9 cellular contexts compared by ENCODE assay signal in genomic region chr12:54352022-54352531, GRCh38. TPM values are rescaled to one million over a fixed set of nuclear protein-coding genes. Genes with fewer than 3 reads are reported as not detected.
A peak's percentile ranks its signal among the peaks of the same experiment; 100 is the strongest.
DNase-seq lines count a peak whose midpoint lies in the region; ATAC-seq, FAIRE-seq and TF ChIP-seq lines count a peak whose summit lies in the region.
"Had no signal": no experiment of that assay in that cellular context is flagged by ENCODE, and none has a peak within 500 bp of the region (broad histone marks: within the 10 kb centered on the region; RNA-seq: fewer than 3 reads in every experiment).

No MANE protein-coding gene starts in this region.

- TF ChIP-seq CTCF in colonic mucosa (IDR thresholded peaks at IDR 0.05), result no peak

- H3K4me3 ChIP-seq in mesodermal cell (ENCODE audit: extremely low read depth, insufficient read depth, low read length, poor library complexity, severe bottlenecking), result peak overlapping the region; percentile 16
- peak overlapping the region in 1 of 5 donors; percentile 4 for H3K4me3 ChIP-seq in subcutaneous abdominal adipose tissue (ENCODE audit: low read depth in 1 of 5, low read length in 5 of 5)
- no peak overlapping the region for H3K4me3 ChIP-seq in colonic mucosa

- H3K27ac ChIP-seq in mesodermal cell (ENCODE audit: low read depth, low read length, severe bottlenecking) (peak overlapping the region; percentile 87), subcutaneous abdominal adipose tissue (ENCODE audit: low read depth, low read length) (peak overlapping the region; percentile 80), colonic mucosa (no peak overlapping the region)
- H3K27ac ChIP-seq: HL-60 had no signal

- ATAC-seq in GM18502 (IDR thresholded peaks at IDR 0.05; ENCODE audit: poor library complexity, unreplicated experiment), result no peak

- DNase-seq in EH (ENCODE audit: low read depth) (peak; percentile 65), NCI-H774 (lab: John Stamatoyannopoulos, UW) (peak; percentile 79), cerebellum (ENCODE audit: low spot score) (peak; percentile 70), colonic mucosa (no peak), frontal cortex (ENCODE audit: low spot score in 2 of 2) (no peak)

- H3K4me1 ChIP-seq in mesodermal cell (ENCODE audit: control insufficient read depth, insufficient read depth, low read length, poor library complexity, severe bottlenecking) (peaks cover 67% of the 10 kb centered on the region), subcutaneous abdominal adipose tissue (ENCODE audit: control insufficient read depth in 5 of 5, insufficient read depth in 5 of 5, low read length in 5 of 5) (peaks cover 14 to 52% (median 41%) of the 10 kb centered on the region in 5 donors), colonic mucosa (no peaks in the 10 kb centered on the region)

- intact Hi-C loops in colonic mucosa (cut with DNase I), result loop anchor here (10.0 kb wide), 1 partner anchor 347 kb away; the partner anchor contains the start of genes HOXC8 and HOXC9

- H3K9me3 ChIP-seq in mesodermal cell (ENCODE audit: control insufficient read depth, low read length), result no peaks in the 10 kb centered on the region
- no peaks in the 10 kb centered on the region for H3K9me3 ChIP-seq in subcutaneous abdominal adipose tissue (ENCODE audit: control insufficient read depth in 5 of 5, low read length in 5 of 5)
- H3K9me3 ChIP-seq in colonic mucosa, result no peaks in the 10 kb centered on the region

- H3K36me3 ChIP-seq in mesodermal cell (ENCODE audit: control insufficient read depth, insufficient read depth, low read length), result peaks cover 48% of the 10 kb centered on the region
- H3K36me3 ChIP-seq in subcutaneous abdominal adipose tissue (ENCODE audit: control insufficient read depth in 5 of 5, insufficient read depth in 5 of 5, low read length in 5 of 5), result peaks cover 18 to 45% (median 42%) of the 10 kb centered on the region in 5 donors
- peaks cover 20% of the 10 kb centered on the region for H3K36me3 ChIP-seq in colonic mucosa

- FAIRE-seq in frontal cortex (lab: Jason Lieb, UNC), result no peak

- H3K27me3 ChIP-seq in subcutaneous abdominal adipose tissue (ENCODE audit: control insufficient read depth in 5 of 5, insufficient read depth in 4 of 5, low read length in 5 of 5), result no peaks in the 10 kb centered on the region
- H3K27me3 ChIP-seq in colonic mucosa, result no peaks in the 10 kb centered on the region

- WGBS in mesodermal cell (ENCODE audit: insufficient coverage in 2 of 2), 2 experiments, result 8 to 9% methylated on average over 16 to 18 of the region's 21 CpGs

- H3K9ac ChIP-seq in subcutaneous abdominal adipose tissue (ENCODE audit: low read length in 5 of 5) (peak overlapping the region in 1 of 5 donors; percentile 19), colonic mucosa (ENCODE audit: low read depth in 2 of 2, low read length in 2 of 2) (no peak overlapping the region)

RNA-seq across cellular contexts. Expression of gene GPR84, which starts 12.2 kb away (rescaled TPM):
- total RNA-seq in cerebellum (0.36 TPM), colonic mucosa (under 1 TPM in 1 of 2 donors, not detected in 1; 0.21 TPM), frontal cortex (not detected)
- 0.26 TPM for polyA plus RNA-seq in mesodermal cell (2013, experiment 1 of 2)
- polyA plus RNA-seq in mesodermal cell (2013, experiment 2 of 2), result not detected

RNA-seq across cellular contexts. Expression of gene COPZ1, which starts 27.1 kb away (rescaled TPM):
- total RNA-seq in cerebellum (52.3 TPM), colonic mucosa (100 to 1,000 TPM; 164 to 173 TPM), frontal cortex (59.9 TPM)
- 140 TPM for polyA plus RNA-seq in mesodermal cell (2013, experiment 1 of 2)
- 140 TPM for polyA plus RNA-seq in mesodermal cell (2013, experiment 2 of 2)

RNA-seq across cellular contexts. Expression of gene ZNF385A, which starts 32.5 kb away (rescaled TPM):
- total RNA-seq in cerebellum, result 1.7 TPM
- 24.9 TPM for polyA plus RNA-seq in mesodermal cell (2013, experiment 1 of 2)
- 22.0 TPM for polyA plus RNA-seq in mesodermal cell (2013, experiment 2 of 2)
- 1 to 10 TPM; 3.8 to 7.3 TPM for total RNA-seq in colonic mucosa
- total RNA-seq in frontal cortex, result 1.2 TPM

RNA-seq across cellular contexts. Expression of gene NFE2, which starts 51.3 kb away (rescaled TPM):
- total RNA-seq in cerebellum (1.3 TPM), colonic mucosa (under 1 TPM in 1 of 2 donors, not detected in 1; 0.30 TPM), frontal cortex (0.82 TPM)
- 1.5 TPM for polyA plus RNA-seq in mesodermal cell (2013, experiment 1 of 2)
- polyA plus RNA-seq in mesodermal cell (2013, experiment 2 of 2), result 1.7 TPM

Comparison
In these comparisons a context has a peak if more than half of its experiments do, and no peak if none do; other contexts are left out.
1. DNase-seq: peak in EH (single experiment), NCI-H774 (single experiment) and cerebellum (single experiment); none in colonic mucosa (single experiment) and frontal cortex (0 of 2).